Comparison of ENCODE assay signal across 1 cellular context in genomic region chr16:57630402-57630787, GRCh38.
TF ChIP-seq lines count a peak whose summit lies in the region.

No MANE protein-coding gene starts in this region.

TF ChIP-seq in IMR-90, 13 proteins besides CTCF, POLR2A, EP300 and RAD21 (continued from another document):
- no peak for TF ChIP-seq RFX5 (IDR thresholded peaks at IDR 0.05; ENCODE audit: low read depth, low read length)
